Comparison of ENCODE assay signal across 8 cellular contexts in genomic region chr7:141551080-141551772, GRCh38. TPM values are rescaled to one million over a fixed set of nuclear protein-coding genes. Genes with fewer than 3 reads are reported as not detected.
DNase-seq lines count a peak whose midpoint lies in the region; TF ChIP-seq lines count a peak whose summit lies in the region.

Gene AGK (plus strand): TSS chr7:141551410. CDS start chr7:141555467, 4,057 bp downstream.

- no peaks in the 10 kb centered on the region for H3K9me3 Mint-ChIP-seq in neural crest cell

- WGBS in GM23248 (ENCODE audit: low coverage in 1 of 2, low lambda C conversion rate in 2 of 2, missing lambda C conversion rate in 2 of 2), 2 experiments, result 1 to 2% methylated on average over 48 to 50 of the region's 66 CpGs

- H3K4me3 Mint-ChIP-seq in neural crest cell, result peak within 1 kb of the TSS; percentile 82

- peaks cover 4% of the 10 kb centered on the region; the same call in 1 of the 2 replicates for H3K4me1 ChIP-seq in GM23248 (ENCODE audit: insufficient read depth)
- peaks cover 26% of the 10 kb centered on the region for H3K4me1 ChIP-seq in Karpas-422 (ENCODE audit: low read length)
- peaks cover 4% of the 10 kb centered on the region for H3K4me1 ChIP-seq in stomach smooth muscle (ENCODE audit: control insufficient read depth, insufficient read depth, low read length)

- H3K9ac ChIP-seq in GM23248 (peak within 1 kb of the TSS; percentile 89), Karpas-422 (ENCODE audit: low read length) (peak within 1 kb of the TSS; percentile 90), stomach smooth muscle (ENCODE audit: low read length in 2 of 2) (peak within 1 kb of the TSS; percentile 87 to 90)

- no peaks in the 10 kb centered on the region for H3F3A ChIP-seq in GM23248 (ENCODE audit: insufficient read depth)

- in situ Hi-C loops in GM23248 (cut with MboI), result no loop called here

- H3K9me3 ChIP-seq in GM23248 (ENCODE audit: low read depth) (no peaks in the 10 kb centered on the region), Karpas-422 (ENCODE audit: low read length) (no peaks in the 10 kb centered on the region), stomach smooth muscle (ENCODE audit: control insufficient read depth in 2 of 2, low read length in 2 of 2) (no peaks in the 10 kb centered on the region)

- H3K27ac Mint-ChIP-seq in neural crest cell (ENCODE audit: unreplicated experiment), result peak within 1 kb of the TSS; percentile 63

- H3K9me2 ChIP-seq in GM23248 (ENCODE audit: insufficient read depth) (no peaks in the 10 kb centered on the region), Karpas-422 (replicated peaks; ENCODE audit: insufficient read depth, low read length) (no peaks in the 10 kb centered on the region)

- no peaks in the 10 kb centered on the region for H3K27me3 ChIP-seq in GM23248 (replicated peaks; ENCODE audit: insufficient read depth)
- H3K27me3 ChIP-seq in Karpas-422 (ENCODE audit: low read length), result no peaks in the 10 kb centered on the region
- H3K27me3 ChIP-seq in stomach smooth muscle (ENCODE audit: control insufficient read depth in 1 of 2, insufficient read depth in 2 of 2, low read length in 2 of 2), result no peaks in the 10 kb centered on the region

- H3K27me3 Mint-ChIP-seq in neural crest cell (ENCODE audit: low read depth), result no peaks in the 10 kb centered on the region

- peak within 1 kb of the TSS; percentile 75 for H3K4me2 ChIP-seq in GM23248 (ENCODE audit: unreplicated experiment)
- H3K4me2 ChIP-seq in Karpas-422 (ENCODE audit: low read depth, low read length, poor library complexity, severe bottlenecking), result peak within 1 kb of the TSS; percentile 93

- DNase-seq in EL (peak; percentile 78), GM23248 (peak; percentile 88), Karpas-422 (peak; percentile 93), SHP77 (lab: John Stamatoyannopoulos, UW) (peak; percentile 78 to 79), fibroblast of villous mesenchyme (ENCODE audit: low read depth) (peak; percentile 77), neural crest cell (ENCODE audit: low read depth, low spot score) (peak; percentile 77)
- DNase-seq in activated effector memory CD4-positive, alpha-beta T cell treated with anti-CD3 and anti-CD28 coated beads, Interleukin-2, amount 50 U/mL, for 16 hours, result peak; percentile 91

- H3K36me3 Mint-ChIP-seq in neural crest cell (ENCODE audit: low read depth), result peaks cover 5% of the 10 kb centered on the region

- H3K4me3 ChIP-seq in GM23248 (peak within 1 kb of the TSS; percentile 86), Karpas-422 (ENCODE audit: low read length) (peak within 1 kb of the TSS; percentile 86), fibroblast of villous mesenchyme (ENCODE audit: low read depth, low read length) (peak within 1 kb of the TSS; percentile 91), stomach smooth muscle (ENCODE audit: low read length in 2 of 2) (peak within 1 kb of the TSS; percentile 82 to 91)

- H2AFZ ChIP-seq in GM23248, result peak within 1 kb of the TSS; percentile 99
- peak within 1 kb of the TSS; percentile 100 for H2AFZ ChIP-seq in Karpas-422 (ENCODE audit: low read length)

- H3K27ac ChIP-seq in GM23248 (0 out of 2 replicates have a peak within 1 kb of the TSS, but pooled peaks have one; percentile 3), Karpas-422 (ENCODE audit: low read length) (peak within 1 kb of the TSS; percentile 44), stomach smooth muscle (ENCODE audit: low read length) (peak within 1 kb of the TSS; percentile 84)

- no peaks in the 10 kb centered on the region for H3K36me3 ChIP-seq in GM23248 (ENCODE audit: low read depth)
- peaks cover 4% of the 10 kb centered on the region; the same call in 1 of the 2 replicates for H3K36me3 ChIP-seq in Karpas-422 (ENCODE audit: insufficient read depth, low read length)
- H3K36me3 ChIP-seq in stomach smooth muscle (ENCODE audit: control insufficient read depth in 2 of 2, insufficient read depth in 2 of 2, low read length in 2 of 2), result peaks cover 2 to 5% of the 10 kb centered on the region in 2 donors

- H3K4me1 Mint-ChIP-seq in neural crest cell, result peaks cover 21% of the 10 kb centered on the region

- H3K79me2 ChIP-seq in GM23248 (ENCODE audit: insufficient read depth) (peaks cover 17% of the 10 kb centered on the region), Karpas-422 (ENCODE audit: low read length) (peaks cover 43% of the 10 kb centered on the region)

- H4K20me1 ChIP-seq in GM23248 (ENCODE audit: insufficient read depth) (no peaks in the 10 kb centered on the region), Karpas-422 (ENCODE audit: insufficient read depth, low read depth, low read length) (no peaks in the 10 kb centered on the region)

- TF ChIP-seq CTCF in fibroblast of villous mesenchyme (IDR thresholded peaks at IDR 0.05; ENCODE audit: insufficient read depth, low read depth, low read length), result no peak
- TF ChIP-seq CTCF in neural crest cell (conservative IDR thresholded peaks at IDR 0.05), result no peak

RNA-seq across cellular contexts. Expression of gene AGK, which starts in this region (rescaled TPM):
- 24.1 and 35.5 TPM in 2 replicates for total RNA-seq in GM23248 (2014; rRNA removed; shearing (Covaris generic))
- polyA plus RNA-seq in GM23248 (2016; fragmentation: Nextera tagmentation; extraction: Ambion mirVana), result 18.3 and 20.4 TPM in 2 replicates
- total RNA-seq in Karpas-422 (2014; rRNA removed; shearing (Covaris generic); ENCODE audit: low replicate concordance), result 48.9 and 53.0 TPM in 2 replicates
- total RNA-seq in fibroblast of villous mesenchyme (30.0 and 43.2 TPM in 2 replicates), neural crest cell (35.7 and 36.9 TPM in 2 replicates)

Comparison
In these comparisons a context has a peak if more than half of its experiments do, and no peak if none do; other contexts are left out.
1. Peak in every context shown above with its lines: DNase-seq, H3K4me3 ChIP-seq and H3K27ac ChIP-seq.
2. H3K27ac ChIP-seq: peak in every context shown above with its lines; median percentile 84 in stomach smooth muscle; 44 in Karpas-422; 3 in GM23248.